1 cellular context compared by ENCODE assay signal in the genomic region with DNA sequence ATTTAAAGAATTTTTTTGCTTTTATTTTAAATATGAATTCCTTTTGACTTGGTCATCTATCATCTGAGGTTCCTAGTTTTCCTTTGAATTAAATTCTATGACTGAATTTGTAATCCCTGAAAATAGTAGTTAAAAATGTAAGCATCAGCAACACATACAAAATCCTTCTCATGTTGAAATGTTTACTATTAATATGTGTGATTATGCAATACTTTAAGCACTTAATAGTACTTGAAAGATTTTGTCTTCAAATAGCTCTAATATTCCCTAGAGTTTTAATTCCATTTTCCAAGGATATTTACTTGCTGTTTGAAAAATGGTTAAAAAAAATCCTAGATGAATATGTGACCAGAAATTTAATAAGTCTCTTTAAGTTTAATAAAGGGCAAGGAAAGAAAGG.
TF ChIP-seq lines count a peak whose summit lies in the region.

No MANE protein-coding gene starts in this region.

TF ChIP-seq in GM12878, 131 proteins besides CTCF, POLR2A, EP300 and RAD21:
- TF ChIP-seq CBFB (IDR thresholded peaks at IDR 0.05; ENCODE audit: low read depth): no peak
- TF ChIP-seq, protein P1, sequence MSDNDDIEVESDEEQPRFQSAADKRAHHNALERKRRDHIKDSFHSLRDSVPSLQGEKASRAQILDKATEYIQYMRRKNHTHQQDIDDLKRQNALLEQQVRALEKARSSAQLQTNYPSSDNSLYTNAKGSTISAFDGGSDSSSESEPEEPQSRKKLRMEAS (IDR thresholded peaks at IDR 0.05; ENCODE audit: low read depth, low read length): no peak
- no peak for TF ChIP-seq KDM1A (IDR thresholded peaks at IDR 0.05; ENCODE audit: borderline replicate concordance)
- TF ChIP-seq TCF3 (IDR thresholded peaks at IDR 0.05; ENCODE audit: borderline replicate concordance, insufficient read depth, low read depth, low read length): no peak
- TF ChIP-seq, protein P2, sequence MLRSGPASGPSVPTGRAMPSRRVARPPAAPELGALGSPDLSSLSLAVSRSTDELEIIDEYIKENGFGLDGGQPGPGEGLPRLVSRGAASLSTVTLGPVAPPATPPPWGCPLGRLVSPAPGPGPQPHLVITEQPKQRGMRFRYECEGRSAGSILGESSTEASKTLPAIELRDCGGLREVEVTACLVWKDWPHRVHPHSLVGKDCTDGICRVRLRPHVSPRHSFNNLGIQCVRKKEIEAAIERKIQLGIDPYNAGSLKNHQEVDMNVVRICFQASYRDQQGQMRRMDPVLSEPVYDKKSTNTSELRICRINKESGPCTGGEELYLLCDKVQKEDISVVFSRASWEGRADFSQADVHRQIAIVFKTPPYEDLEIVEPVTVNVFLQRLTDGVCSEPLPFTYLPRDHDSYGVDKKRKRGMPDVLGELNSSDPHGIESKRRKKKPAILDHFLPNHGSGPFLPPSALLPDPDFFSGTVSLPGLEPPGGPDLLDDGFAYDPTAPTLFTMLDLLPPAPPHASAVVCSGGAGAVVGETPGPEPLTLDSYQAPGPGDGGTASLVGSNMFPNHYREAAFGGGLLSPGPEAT (IDR thresholded peaks at IDR 0.05; ENCODE audit: low read depth): no peak
- TF ChIP-seq SREBF2 (IDR thresholded peaks at IDR 0.05; ENCODE audit: low read length): no peak
- no peak for TF ChIP-seq BMI1 (IDR thresholded peaks at IDR 0.05; ENCODE audit: borderline replicate concordance)
- TF ChIP-seq CREB1 (IDR thresholded peaks at IDR 0.05; ENCODE audit: low read depth): no peak
